27 cellular contexts compared by ENCODE assay signal in genomic region chr1:114232691-114233090, GRCh38.
"Had no signal": no experiment of that assay in that cellular context is flagged by ENCODE, and none has a peak within 500 bp of the region (broad histone marks: within the 10 kb centered on the region; RNA-seq: fewer than 3 reads in every experiment).

No MANE protein-coding gene starts in this region.

- H3K4me1 Mint-ChIP-seq: nephron, neural crest cell had no signal

- H3K36me3 Mint-ChIP-seq: naive thymus-derived CD8-positive, alpha-beta T cell; stimulated activated effector memory CD8-positive, alpha-beta T cell treated with anti-CD3 and anti-CD28 coated beads, Interleukin-12 subunit alpha, Interleukin-12 subunit beta, amount 100 ng/mL, for 72 hours had no signal

- H3K4me3 ChIP-seq: lower lobe of right lung, ovary, right atrium auricular region, skin epidermis, spleen, suprapubic skin, thoracic aorta, tibial artery, upper lobe of right lung, uterus had no signal

- H3K9me3 ChIP-seq: lower lobe of right lung, neutrophil, ovary, right atrium auricular region, spleen, suprapubic skin, thoracic aorta, tibial artery, upper lobe of right lung, uterus had no signal

- H3K36me3 ChIP-seq: lower lobe of right lung, neutrophil, ovary, right atrium auricular region, spleen, suprapubic skin, thoracic aorta, tibial artery, upper lobe of right lung, uterus had no signal

- H3K4me3 Mint-ChIP-seq: naive thymus-derived CD8-positive, alpha-beta T cell; nephron; neural crest cell; stimulated activated effector memory CD8-positive, alpha-beta T cell treated with anti-CD3 and anti-CD28 coated beads, Interleukin-12 subunit alpha, Interleukin-12 subunit beta, amount 100 ng/mL, for 72 hours; stimulated activated naive CD8-positive, alpha-beta T cell treated with anti-CD3 and anti-CD28 coated beads, Interleukin-15, Interleukin-2, amounts not matched to agents 100 ng/mL and 50 ng/mL, for 24 hours had no signal

- H3K4me1 ChIP-seq: lower lobe of right lung, spleen, suprapubic skin, tibial artery, upper lobe of right lung, uterus had no signal

- H3K9me3 Mint-ChIP-seq: naive thymus-derived CD8-positive, alpha-beta T cell; nephron; neural crest cell; stimulated activated effector memory CD8-positive, alpha-beta T cell treated with anti-CD3 and anti-CD28 coated beads, Interleukin-12 subunit alpha, Interleukin-12 subunit beta, amount 100 ng/mL, for 72 hours; stimulated activated naive CD8-positive, alpha-beta T cell treated with anti-CD3 and anti-CD28 coated beads, Interleukin-15, Interleukin-2, amounts not matched to agents 100 ng/mL and 50 ng/mL, for 24 hours had no signal

- H3K27ac Mint-ChIP-seq: naive thymus-derived CD8-positive, alpha-beta T cell; nephron; progenitor cell of endocrine pancreas; stimulated activated effector memory CD8-positive, alpha-beta T cell treated with anti-CD3 and anti-CD28 coated beads, Interleukin-12 subunit alpha, Interleukin-12 subunit beta, amount 100 ng/mL, for 72 hours; stimulated activated naive CD8-positive, alpha-beta T cell treated with anti-CD3 and anti-CD28 coated beads, Interleukin-15, Interleukin-2, amounts not matched to agents 100 ng/mL and 50 ng/mL, for 24 hours had no signal

- H3K27ac ChIP-seq: lower lobe of right lung, neutrophil, ovary, right atrium auricular region, skin epidermis, spleen, suprapubic skin, thoracic aorta, tibial artery, upper lobe of right lung, uterus had no signal

- H3K27me3 ChIP-seq: ovary, right atrium auricular region, spleen, suprapubic skin, upper lobe of right lung, uterus had no signal

- DNase-seq: hippocampal formation; kidney; left colon; left ventricle myocardium superior; lower lobe of right lung; mammary epithelial cell; mesenchymal stem cell; naive thymus-derived CD8-positive, alpha-beta T cell; occipital lobe; ovary; spleen; stimulated activated CD4-positive, alpha-beta T cell treated with anti-CD3 and anti-CD28 coated beads, Interleukin-4, amount 100 ng/mL, for 24 hours; stimulated activated naive CD4-positive, alpha-beta T cell; tibial artery; trophoblast cell; upper lobe of right lung; uterus had no signal
